In the genomic region with DNA sequence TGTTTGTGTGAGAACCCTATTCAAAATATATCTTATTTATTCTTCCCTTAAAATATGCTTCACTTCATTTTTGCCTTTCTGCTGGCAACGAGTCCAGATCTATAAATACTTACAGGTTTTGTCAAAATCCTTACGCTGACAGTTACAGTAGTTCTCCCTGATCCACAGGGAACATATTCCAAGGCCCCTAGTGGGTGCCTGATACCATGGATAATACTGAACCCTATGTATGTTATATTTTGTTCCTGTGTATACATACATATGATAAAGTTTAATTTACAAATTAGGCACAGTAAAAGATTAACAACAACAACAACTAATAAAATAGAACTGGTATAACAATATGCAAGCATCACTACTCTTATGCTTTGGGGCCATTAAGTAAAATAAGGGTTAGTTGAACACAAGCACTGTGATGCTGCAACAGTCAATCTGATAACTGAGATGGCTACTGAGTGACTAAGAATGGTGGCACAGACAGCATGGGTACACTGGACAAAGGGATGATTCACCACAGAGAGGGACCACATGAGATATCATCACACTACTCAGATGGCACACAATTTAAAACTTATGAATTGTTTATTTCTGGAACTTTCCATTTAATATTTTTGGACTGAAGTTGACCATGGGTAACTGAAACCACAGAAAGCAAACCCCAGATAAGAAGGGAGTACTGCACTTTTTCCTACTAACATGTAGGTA, we compare ENCODE assay signal across 8 cellular contexts. TPM values are rescaled to one million over a fixed set of nuclear protein-coding genes. Genes with fewer than 3 reads are reported as not detected.
A peak's percentile ranks its signal among the peaks of the same experiment; 100 is the strongest.
DNase-seq lines count a peak whose midpoint lies in the region; ATAC-seq and TF ChIP-seq lines count a peak whose summit lies in the region.

No MANE protein-coding gene starts in this region.

- DNase-seq in CD14-positive monocyte (ENCODE audit: low spot score) (peak; percentile 61), glomerular visceral epithelial cell (ENCODE audit: extremely low spot score) (peak; percentile 24), occipital lobe (lab: John Stamatoyannopoulos, UW) (no peak), H7 (no peak), DMS 273 treated with DMSO at 0.1 percent for 48 hours (lab: John Stamatoyannopoulos, UW) (no peak), HuH-7.5 (ENCODE audit: low spot score) (no peak)

- H3K27me3 ChIP-seq in H7 (ENCODE audit: control insufficient read depth, insufficient read depth, low read length), result no peaks in the 10 kb centered on the region

- no peaks in the 10 kb centered on the region for H3K27me3 Mint-ChIP-seq in CD14-positive monocyte (ENCODE audit: low read depth in 3 of 3)
- H3K27me3 Mint-ChIP-seq in IgD-negative memory B cell, result peaks cover 3% of the 10 kb centered on the region

- H3K27ac Mint-ChIP-seq in CD14-positive monocyte, result peak overlapping the region; percentile 19 to 81 (median 56)
- H3K27ac Mint-ChIP-seq in IgD-negative memory B cell, result peak overlapping the region; percentile 11 to 91 (median 33)

- TF ChIP-seq CTCF in CD14-positive monocyte (IDR thresholded peaks at IDR 0.05), result no peak

- no peak overlapping the region for H3K4me3 ChIP-seq in H7 (ENCODE audit: insufficient read depth, low read depth, low read length)

- H3K36me3 ChIP-seq in H7 (replicated peaks; ENCODE audit: control insufficient read depth, insufficient read depth, low read length), result no peaks in the 10 kb centered on the region

- intact Hi-C loops in CD14-positive monocyte (cut with micrococcal nuclease), result no loop called here

- H3K9me3 Mint-ChIP-seq in CD14-positive monocyte (peaks cover 0 to 2% (median 0%) of the 10 kb centered on the region in 7 donors), IgD-negative memory B cell (peaks cover 0 to 5% (median 0%) of the 10 kb centered on the region in 3 donors)

- no peak overlapping the region for H3K4me3 Mint-ChIP-seq in CD14-positive monocyte
- peak overlapping the region in 3 of 4 donors; percentile 3 to 63 (median 38) for H3K4me3 Mint-ChIP-seq in IgD-negative memory B cell

- ATAC-seq in GM21447 (IDR thresholded peaks at IDR 0.05; ENCODE audit: unreplicated experiment), result peak; percentile 62

- H3K4me1 Mint-ChIP-seq in CD14-positive monocyte (peaks cover 21% of the 10 kb centered on the region), IgD-negative memory B cell (peaks cover 41 to 69% (median 47%) of the 10 kb centered on the region in 3 donors)

- peaks cover 0 to 3% of the 10 kb centered on the region in 2 donors for H3K36me3 Mint-ChIP-seq in CD14-positive monocyte
- H3K36me3 Mint-ChIP-seq in IgD-negative memory B cell, result peaks cover 4% of the 10 kb centered on the region

RNA-seq across cellular contexts. Expression of gene PCGF5, which starts 29.4 kb away (rescaled TPM):
- polyA plus RNA-seq in CD14-positive monocyte (10 to 100 TPM; 58.7 to 80.3 TPM), IgD-negative memory B cell (81.7 TPM)
- 30.7 TPM for total RNA-seq in occipital lobe
- total RNA-seq in H7 (2014; rRNA removed; shearing (Covaris generic)), result 4.8 TPM in 2 replicates

Comparison
In these comparisons a context has a peak if more than half of its experiments do, and no peak if none do; other contexts are left out.
1. DNase-seq: peak in CD14-positive monocyte (single experiment) and glomerular visceral epithelial cell (single experiment); none in occipital lobe (single experiment), H7 (single experiment), DMS 273 treated with DMSO at 0.1 percent for 48 hours (single experiment) and HuH-7.5 (single experiment).
2. H3K4me3 Mint-ChIP-seq: peak in IgD-negative memory B cell (3 of 4); none in CD14-positive monocyte (0 of 2).